ENCODE assay signal across 24 cellular contexts in the genomic region with DNA sequence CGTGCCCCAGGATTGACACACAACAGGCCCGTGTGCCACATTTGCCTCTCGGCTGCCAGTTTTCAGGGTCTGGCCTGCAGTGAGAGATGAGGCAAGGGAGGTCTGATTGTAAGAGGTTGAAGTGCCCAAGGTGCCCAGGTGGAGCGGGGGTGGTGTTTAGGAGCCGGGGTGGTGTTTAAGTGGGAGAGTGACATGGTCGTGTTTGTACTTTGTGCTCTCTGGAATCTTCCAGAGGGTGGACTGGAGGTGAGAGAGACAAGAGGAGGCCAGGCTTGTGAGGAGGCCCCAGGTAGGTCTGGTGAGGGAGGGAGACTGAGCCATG. TPM values are rescaled to one million over a fixed set of nuclear protein-coding genes. Genes with fewer than 3 reads are reported as not detected.
DNase-seq lines count a peak whose midpoint lies in the region; ATAC-seq and TF ChIP-seq lines count a peak whose summit lies in the region.
"Had no signal": no experiment of that assay in that cellular context is flagged by ENCODE, and none has a peak within 500 bp of the region (broad histone marks: within the 10 kb centered on the region; RNA-seq: fewer than 3 reads in every experiment).

No MANE protein-coding gene starts in this region.

- TF ChIP-seq POLR2A in right lobe of liver (IDR thresholded peaks at IDR 0.05), result no peak

- H3K9me3 Mint-ChIP-seq in activated T-cell treated with anti-CD3 and anti-CD28 coated beads, Interleukin-2, amount 50 U/mL, for 24 hours, result no peaks in the 10 kb centered on the region
- no peaks in the 10 kb centered on the region for H3K9me3 Mint-ChIP-seq in activated T-helper 17 cell treated with anti-CD3 and anti-CD28 coated beads, Interleukin-2, amount 50 U/mL, for 72 hours

- no peaks in the 10 kb centered on the region for H3K27me3 Mint-ChIP-seq in activated T-cell treated with anti-CD3 and anti-CD28 coated beads, Interleukin-2, amount 50 U/mL, for 24 hours
- H3K27me3 Mint-ChIP-seq in activated T-helper 17 cell treated with anti-CD3 and anti-CD28 coated beads, Interleukin-2, amount 50 U/mL, for 72 hours, result no peaks in the 10 kb centered on the region

- H3K36me3 ChIP-seq in right lobe of liver (no peaks in the 10 kb centered on the region), tibial artery (no peaks in the 10 kb centered on the region), WERI-Rb-1 (no peaks in the 10 kb centered on the region)

- H3K9me3 ChIP-seq in right lobe of liver (no peaks in the 10 kb centered on the region), tibial artery (no peaks in the 10 kb centered on the region), WERI-Rb-1 (ENCODE audit: severe bottlenecking) (no peaks in the 10 kb centered on the region)
- H3K9me3 ChIP-seq: testis had no signal

- intact Hi-C loops in right lobe of liver (cut with DNase I) (no loop called here), tibial artery (cut with DNase I; ENCODE audit: low total_unique reads) (no loop called here)

- DNase-seq in activated T-cell treated with anti-CD3 and anti-CD28 coated beads, Interleukin-2, amount 50 U/mL, for 24 hours, result no peak
- DNase-seq in activated T-cell treated with anti-CD3 and anti-CD28 coated beads for 4 hours (no peak), right lobe of liver (peak in 2 of 3 donors; percentile 14 to 43), tibial artery (peak in 1 of 2 donors; percentile 64), GM19238 (ENCODE audit: insufficient read length, low spot score) (no peak), HPDE6-E6E7 (ENCODE audit: extremely low spot score) (no peak), WERI-Rb-1 (no peak)
- DNase-seq: activated CD4-positive, CD25-positive, alpha-beta regulatory T cell treated with anti-CD3 and anti-CD28 coated beads, Interleukin-2, amount 50 U/mL, for 72 hours; C1 segment of cervical spinal cord; cortex of kidney; DMS 273 treated with DMSO at 0.1 percent for 48 hours; GDM1; NCI-H146; PC-9; stimulated activated CD4-positive, alpha-beta T cell treated with anti-CD3 and anti-CD28 coated beads, Interleukin-4, amount 100 ng/mL, for 24 hours; T-helper 9 cell had no signal

- H3K27ac Mint-ChIP-seq in activated T-cell treated with anti-CD3 and anti-CD28 coated beads, Interleukin-2, amount 50 U/mL, for 24 hours, result peak overlapping the region; percentile 29
- H3K27ac Mint-ChIP-seq in activated T-helper 17 cell treated with anti-CD3 and anti-CD28 coated beads, Interleukin-2, amount 50 U/mL, for 72 hours, result peak overlapping the region; percentile 56

- H3K27ac ChIP-seq in right lobe of liver (no peak overlapping the region), tibial artery (peak overlapping the region; percentile 27 to 39), WERI-Rb-1 (no peak overlapping the region)
- H3K27ac ChIP-seq: parathyroid adenoma, PC-9, testis had no signal

- no peak overlapping the region for H3K4me3 Mint-ChIP-seq in activated T-cell treated with anti-CD3 and anti-CD28 coated beads, Interleukin-2, amount 50 U/mL, for 24 hours
- peak overlapping the region; percentile 40 for H3K4me3 Mint-ChIP-seq in activated T-helper 17 cell treated with anti-CD3 and anti-CD28 coated beads, Interleukin-2, amount 50 U/mL, for 72 hours

- H3K36me3 Mint-ChIP-seq in activated T-cell treated with anti-CD3 and anti-CD28 coated beads, Interleukin-2, amount 50 U/mL, for 24 hours (ENCODE audit: low read depth), result no peaks in the 10 kb centered on the region
- no peaks in the 10 kb centered on the region for H3K36me3 Mint-ChIP-seq in activated T-helper 17 cell treated with anti-CD3 and anti-CD28 coated beads, Interleukin-2, amount 50 U/mL, for 72 hours (ENCODE audit: low read depth)

- 47% methylated on average over 5 of the region's 6 CpGs for WGBS in right lobe of liver (ENCODE audit: insufficient coverage, low coverage, low lambda C conversion rate, missing lambda C conversion rate)

- H3K4me3 ChIP-seq in right lobe of liver (no peak overlapping the region), tibial artery (no peak overlapping the region), WERI-Rb-1 (ENCODE audit: low read depth, low read length) (no peak overlapping the region)
- H3K4me3 ChIP-seq: GM12878, PC-9, testis had no signal

- H3K4me1 ChIP-seq in right lobe of liver (no peaks in the 10 kb centered on the region), tibial artery (peaks cover 0 to 20% (median 10%) of the 10 kb centered on the region in 4 donors)
- H3K4me1 ChIP-seq: testis had no signal

- ATAC-seq in activated T-helper 17 cell treated with anti-CD3 and anti-CD28 coated beads, Interleukin-2, amount 50 U/mL, for 72 hours (replicated peaks), result no peak
- peak in 1 of 4 donors; percentile 3 for ATAC-seq in right lobe of liver

- TF ChIP-seq CTCF in right lobe of liver (IDR thresholded peaks at IDR 0.05) (no peak), tibial artery (IDR thresholded peaks at IDR 0.05) (no peak), WERI-Rb-1 (IDR thresholded peaks at IDR 0.05; ENCODE audit: low read depth, low read length) (no peak)

- peaks cover 26% of the 10 kb centered on the region for H3K4me1 Mint-ChIP-seq in activated T-cell treated with anti-CD3 and anti-CD28 coated beads, Interleukin-2, amount 50 U/mL, for 24 hours (ENCODE audit: low read depth)
- H3K4me1 Mint-ChIP-seq in activated T-helper 17 cell treated with anti-CD3 and anti-CD28 coated beads, Interleukin-2, amount 50 U/mL, for 72 hours, result peaks cover 14% of the 10 kb centered on the region

- no peaks in the 10 kb centered on the region for H3K27me3 ChIP-seq in right lobe of liver
- no peaks in the 10 kb centered on the region for H3K27me3 ChIP-seq in tibial artery
- H3K27me3 ChIP-seq in WERI-Rb-1 (ENCODE audit: insufficient read depth, low read depth, severe bottlenecking), result no peaks in the 10 kb centered on the region
- H3K27me3 ChIP-seq: testis had no signal

RNA-seq across cellular contexts. Expression of a gene that starts 10.5 kb away (rescaled TPM):
- total RNA-seq in activated T-helper 17 cell treated with anti-CD3 and anti-CD28 coated beads, Interleukin-2, amount 50 U/mL, for 72 hours, result not detected
- under 1 TPM in 2 of 6 experiments, not detected in 4; 0.07 to 0.14 TPM for total RNA-seq in right lobe of liver
- total RNA-seq: A673, epithelial cell of proximal tubule, frontal cortex, skeletal muscle tissue had no signal

RNA-seq across cellular contexts. Expression of a gene that starts 42.1 kb away (rescaled TPM):
- 10 to 100 TPM; 15.9 to 22.6 TPM for total RNA-seq in activated T-helper 17 cell treated with anti-CD3 and anti-CD28 coated beads, Interleukin-2, amount 50 U/mL, for 72 hours
- total RNA-seq in right lobe of liver, result 10 to 100 TPM; 10.1 to 41.7 (median 21.5) TPM

Comparison
In these comparisons a context has a peak if more than half of its experiments do, and no peak if none do; other contexts are left out.
1. DNase-seq: peak in right lobe of liver (2 of 3); none in activated T-cell treated with anti-CD3 and anti-CD28 coated beads, Interleukin-2, amount 50 U/mL, for 24 hours (single experiment), activated T-cell treated with anti-CD3 and anti-CD28 coated beads for 4 hours (single experiment), GM19238 (single experiment), HPDE6-E6E7 (single experiment) and WERI-Rb-1 (single experiment).
2. H3K27ac ChIP-seq: peak in tibial artery (2 of 2); none in right lobe of liver (0 of 3) and WERI-Rb-1 (single experiment).